ENCODE assay signal across 2 cellular contexts in the genomic region with DNA sequence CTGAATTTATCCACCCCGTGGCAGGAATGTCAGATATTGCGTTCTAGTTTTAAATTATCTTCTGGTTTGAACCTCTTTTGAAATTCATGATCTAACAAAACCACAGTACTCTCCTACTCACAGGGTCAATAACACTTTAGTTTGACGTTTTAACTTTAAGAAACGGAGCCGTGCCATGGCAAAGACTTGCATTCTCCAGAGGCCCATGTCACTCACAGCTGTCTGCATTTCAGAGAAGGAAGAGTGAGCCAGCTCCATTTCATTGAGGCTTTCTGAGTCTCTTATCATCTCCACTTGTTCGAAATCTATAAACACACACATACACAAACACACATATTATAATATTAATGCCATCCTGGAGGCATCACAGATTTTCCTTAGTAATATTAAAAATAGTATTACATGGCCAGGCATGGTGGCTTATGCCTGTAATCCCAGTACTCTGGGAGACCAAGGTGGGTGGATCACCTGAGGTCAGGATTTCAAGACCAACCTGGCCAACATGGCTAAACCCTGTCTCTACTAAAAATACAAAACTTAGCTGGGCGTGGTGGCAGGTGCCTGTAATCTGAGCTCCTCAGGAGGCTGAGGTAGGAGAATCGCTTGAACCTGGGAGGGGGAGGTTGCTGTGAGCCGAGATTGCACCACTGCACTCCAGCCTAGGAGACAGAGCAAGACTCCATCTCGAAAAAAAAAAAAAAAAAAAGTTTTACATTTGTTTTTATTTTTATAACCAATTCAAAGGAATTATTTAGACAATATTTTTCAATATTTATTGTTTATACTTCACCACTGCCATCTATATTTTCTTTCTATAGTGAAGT.
TF ChIP-seq lines count a peak whose summit lies in the region.

No MANE protein-coding gene starts in this region.

TF ChIP-seq in K562, 482 proteins besides CTCF, POLR2A, EP300 and RAD21:
- TF ChIP-seq, protein P1, sequence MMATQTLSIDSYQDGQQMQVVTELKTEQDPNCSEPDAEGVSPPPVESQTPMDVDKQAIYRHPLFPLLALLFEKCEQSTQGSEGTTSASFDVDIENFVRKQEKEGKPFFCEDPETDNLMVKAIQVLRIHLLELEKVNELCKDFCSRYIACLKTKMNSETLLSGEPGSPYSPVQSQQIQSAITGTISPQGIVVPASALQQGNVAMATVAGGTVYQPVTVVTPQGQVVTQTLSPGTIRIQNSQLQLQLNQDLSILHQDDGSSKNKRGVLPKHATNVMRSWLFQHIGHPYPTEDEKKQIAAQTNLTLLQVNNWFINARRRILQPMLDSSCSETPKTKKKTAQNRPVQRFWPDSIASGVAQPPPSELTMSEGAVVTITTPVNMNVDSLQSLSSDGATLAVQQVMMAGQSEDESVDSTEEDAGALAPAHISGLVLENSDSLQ (IDR thresholded peaks at IDR 0.05) = 0 out of 2 replicates have a peak, but pooled peaks have one; percentile 31
- TF ChIP-seq TCF3 (CRISPR knock-in tag; IDR thresholded peaks at IDR 0.05) = no peak

TF ChIP-seq in neural cell, 6 proteins besides CTCF, POLR2A, EP300 and RAD21:
- TF ChIP-seq MXI1 (conservative IDR thresholded peaks at IDR 0.05; ENCODE audit: poor library complexity, severe bottlenecking) = no peak
- peak; percentile 75 for TF ChIP-seq POLR2AphosphoS5 (IDR thresholded peaks at IDR 0.05)
